Comparison of ENCODE assay signal across 9 cellular contexts in the genomic region with DNA sequence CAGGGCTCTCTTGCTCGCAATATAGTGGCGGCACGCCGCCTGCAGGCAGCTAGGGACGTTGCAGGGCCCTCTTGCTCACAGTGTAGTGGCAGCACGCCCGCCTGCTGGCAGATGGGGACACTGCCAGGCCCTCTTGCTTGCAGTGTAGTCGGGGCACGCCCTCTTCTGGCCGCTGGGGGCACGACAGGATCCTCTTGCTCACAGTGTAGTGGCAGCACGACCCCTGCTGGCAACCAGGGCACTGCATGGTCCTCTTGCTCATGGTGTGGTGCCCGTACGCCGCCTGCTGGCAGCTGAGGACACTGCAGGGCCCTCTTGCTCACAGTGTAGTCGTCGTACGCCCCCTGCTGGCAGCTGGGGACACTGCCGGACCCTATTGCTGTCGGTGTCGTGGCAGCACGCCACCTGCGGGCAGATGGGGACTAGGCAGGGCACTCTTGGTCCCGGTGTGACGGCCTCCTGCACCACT. TPM values are rescaled to one million over a fixed set of nuclear protein-coding genes. Genes with fewer than 3 reads are reported as not detected.
DNase-seq lines count a peak whose midpoint lies in the region; ATAC-seq and TF ChIP-seq lines count a peak whose summit lies in the region.
"Not testable (repeated sequence)": the region's sequence is repeated elsewhere in the genome, so short reads cannot be mapped to it uniquely, and the experiment has no call there.
"Had no signal": no experiment of that assay in that cellular context is flagged by ENCODE, and none has a peak within 500 bp of the region (broad histone marks: within the 10 kb centered on the region; RNA-seq: fewer than 3 reads in every experiment).

No MANE protein-coding gene starts in this region.

- H3K27ac Mint-ChIP-seq in H9, T-helper 17 cell: not testable (repeated sequence)

- H3K4me2 ChIP-seq in H9 (ENCODE audit: insufficient read depth, insufficient read length, low read length): not testable (repeated sequence)

- not testable (repeated sequence) for H2AFZ ChIP-seq in H9 (ENCODE audit: low read length)

- not testable (repeated sequence) for H2BK20ac ChIP-seq in H9 (ENCODE audit: low read depth, low read length, poor library complexity, severe bottlenecking)

- not testable (repeated sequence) for H3K27ac ChIP-seq in H9 (ENCODE audit: insufficient read length, low read depth, low read length); ovary

- not testable (repeated sequence) for H2BK5ac ChIP-seq in H9 (ENCODE audit: insufficient read length, low read length)

- not testable (repeated sequence) for H3K4me1 Mint-ChIP-seq in H9, T-helper 17 cell

- TF ChIP-seq POLR2A in ovary (IDR thresholded peaks at IDR 0.05): not testable (repeated sequence)

- H3K27me3 Mint-ChIP-seq in H9 (ENCODE audit: low read depth); T-helper 17 cell: not testable (repeated sequence)

- H3K23ac ChIP-seq in H9 (ENCODE audit: insufficient read length, low read depth, low read length): not testable (repeated sequence)

- not testable (repeated sequence) for H3K4me1 ChIP-seq in H9 (ENCODE audit: insufficient read depth, low read length); ovary (ENCODE audit: insufficient read depth)

- H4K8ac ChIP-seq in H9 (replicated peaks; ENCODE audit: insufficient read length, low read depth, low read length): not testable (repeated sequence)

- H4K91ac ChIP-seq in H9 (ENCODE audit: insufficient read length, low read depth, low read length): not testable (repeated sequence)

- not testable (repeated sequence) for H3K36me3 ChIP-seq in ovary

- H3K9me3 ChIP-seq in H9 (ENCODE audit: control insufficient read depth, low read depth, low read length); T-helper 17 cell (ENCODE audit: control insufficient read depth, low read length, poor library complexity, severe bottlenecking); ovary: not testable (repeated sequence)

- H3K79me2 ChIP-seq in H9 (ENCODE audit: insufficient read depth, low read length): not testable (repeated sequence)

- DNase-seq in H9: not testable (repeated sequence)
- DNase-seq in T-helper 17 cell (peak in 2 of 3 donors; percentile 38 to 47), Right ventricle myocardium inferior (ENCODE audit: missing footprints) (peak; percentile 48), ovary (peak in 4 of 5 donors; percentile 18 to 50 (median 25))
- peak; percentile 79 for DNase-seq in activated effector memory CD4-positive, alpha-beta T cell treated with anti-CD3 and anti-CD28 coated beads, Interleukin-2, amount 50 U/mL, for 16 hours

- no CpG with 5 or more reads among the region's 25 CpGs for WGBS in H9 (ENCODE audit: extremely low coverage, insufficient read length, low lambda C conversion rate)
- WGBS in ovary, 3 donors: 57 to 64% (median 63%) methylated on average over 9 to 10 of the region's 25 CpGs

- peak; percentile 48; the same call in 2 of the 3 replicates for TF ChIP-seq CTCF in H9 (conservative IDR thresholded peaks at IDR 0.05)
- TF ChIP-seq CTCF in ovary (IDR thresholded peaks at IDR 0.05): not testable (repeated sequence)

- H2BK12ac ChIP-seq in H9 (ENCODE audit: insufficient read length, low read depth, low read length): not testable (repeated sequence)

- H3K4me3 Mint-ChIP-seq in H9, T-helper 17 cell: not testable (repeated sequence)

- H3K36me3 Mint-ChIP-seq in H9 (ENCODE audit: insufficient read depth in 1 of 3, low read depth in 3 of 3); T-helper 17 cell (ENCODE audit: low read depth): not testable (repeated sequence)

- not testable (repeated sequence) for H3K23me2 ChIP-seq in H9 (ENCODE audit: insufficient read length, low read depth, low read length, poor library complexity, severe bottlenecking)

- H3K56ac ChIP-seq in H9 (ENCODE audit: insufficient read length, low read depth, low read length): not testable (repeated sequence)

- peaks cover 11 to 21% of the 10 kb centered on the region in 2 experiments for H3K9me3 Mint-ChIP-seq in H9

- H2BK15ac ChIP-seq in H9 (ENCODE audit: low read depth, low read length): not testable (repeated sequence)

- H4K5ac ChIP-seq in H9 (ENCODE audit: insufficient read length, low read depth, low read length): not testable (repeated sequence)

- H2AK5ac ChIP-seq in H9 (ENCODE audit: insufficient read length, low read length): not testable (repeated sequence)

- TF ChIP-seq EP300 in ovary (IDR thresholded peaks at IDR 0.05): not testable (repeated sequence)

- H2BK120ac ChIP-seq in H9 (ENCODE audit: low read depth, low read length, poor library complexity, severe bottlenecking): not testable (repeated sequence)

- H3K27me3 ChIP-seq in H9 (ENCODE audit: insufficient read depth, low read length); ovary: not testable (repeated sequence)

- not testable (repeated sequence) for H3K4ac ChIP-seq in H9 (ENCODE audit: low read depth, low read length)

- H3K4me3 ChIP-seq in ovary: not testable (repeated sequence)

- not testable (repeated sequence) for H4K20me1 ChIP-seq in H9 (ENCODE audit: control insufficient read depth, insufficient read depth, insufficient read length)

- H3K18ac ChIP-seq in H9 (ENCODE audit: insufficient read length, low read depth, low read length): not testable (repeated sequence)

- intact Hi-C loops in Right ventricle myocardium inferior (cut with DNase I); ovary (cut with DNase I): not testable (repeated sequence)

- ATAC-seq in GM18873 (IDR thresholded peaks at IDR 0.05; ENCODE audit: low FRiP score, unreplicated experiment) (peak; percentile 76), HG03280 (IDR thresholded peaks at IDR 0.05; ENCODE audit: unreplicated experiment) (peak; percentile 85), T-helper 17 cell (peak; percentile 71), Right ventricle myocardium inferior (peak; percentile 53)

- H3K14ac ChIP-seq in H9 (ENCODE audit: insufficient read depth, low read length): not testable (repeated sequence)

- H3K9ac ChIP-seq in H9 (ENCODE audit: extremely low read depth, insufficient read length, low read length): not testable (repeated sequence)

- not testable (repeated sequence) for H3T11ph ChIP-seq in H9 (ENCODE audit: low read length)

- not testable (repeated sequence) for H3K79me1 ChIP-seq in H9 (ENCODE audit: insufficient read depth, low read depth, low read length, poor library complexity, severe bottlenecking)

RNA-seq across cellular contexts. Expression of a gene that starts 3.0 kb away (rescaled TPM):
- not detected in 2 replicates for total RNA-seq in H9 (2021)
- total RNA-seq in T-helper 17 cell: not detected
- not detected for total RNA-seq in Right ventricle myocardium inferior
- total RNA-seq in ovary: not detected
- not detected for polyA plus RNA-seq in ovary
- total RNA-seq: hepatocyte, skeletal muscle tissue had no signal
- polyA plus RNA-seq: hepatocyte had no signal

RNA-seq across cellular contexts. Expression of a gene that starts 17.3 kb away (rescaled TPM):
- total RNA-seq in H9 (2021) (44.1 and 49.4 TPM in 2 replicates), T-helper 17 cell (10 to 100 TPM; 42.2 to 48.9 TPM), Right ventricle myocardium inferior (19.4 TPM), ovary (10 to 100 TPM; 24.6 to 76.6 (median 65.5) TPM)
- polyA plus RNA-seq in ovary: 10 to 100 TPM; 38.9 to 51.6 TPM

RNA-seq across cellular contexts. Expression of a gene that starts 17.6 kb away (rescaled TPM):
- total RNA-seq in H9 (2021) (94.9 and 98.1 TPM in 2 replicates), T-helper 17 cell (10 to 100 TPM; 69.2 to 76.0 TPM), Right ventricle myocardium inferior (52.3 TPM), ovary (100 to 1,000 TPM in 1 of 7 donors, 10 to 100 TPM in 6; 53.4 to 119 (median 87.4) TPM)
- polyA plus RNA-seq in ovary: 10 to 100 TPM; 33.6 to 56.4 TPM

RNA-seq across cellular contexts. Expression of a gene that starts 46.3 kb away (rescaled TPM):
- 13.2 and 13.9 TPM in 2 replicates for total RNA-seq in H9 (2021)
- 10 to 100 TPM; 17.1 to 17.5 TPM for total RNA-seq in T-helper 17 cell
- total RNA-seq in Right ventricle myocardium inferior: 39.7 TPM
- total RNA-seq in ovary: 10 to 100 TPM; 11.1 to 24.4 (median 22.7) TPM
- 10 to 100 TPM; 17.4 to 21.5 TPM for polyA plus RNA-seq in ovary

RNA-seq across cellular contexts. Expression of a gene that starts 46.9 kb away (rescaled TPM):
- total RNA-seq in H9 (2021) (141 and 148 TPM in 2 replicates), T-helper 17 cell (10 to 100 TPM; 60.6 to 63.6 TPM), Right ventricle myocardium inferior (91.7 TPM), ovary (10 to 100 TPM; 66.2 to 80.1 (median 75.8) TPM)
- polyA plus RNA-seq in ovary: 10 to 100 TPM; 74.9 to 88.9 TPM
